ENCODE assay signal across 8 cellular contexts in genomic region chr12:88142610-88142991, GRCh38. TPM values are rescaled to one million over a fixed set of nuclear protein-coding genes. Genes with fewer than 3 reads are reported as not detected.
DNase-seq lines count a peak whose midpoint lies in the region; ATAC-seq and TF ChIP-seq lines count a peak whose summit lies in the region.

No MANE protein-coding gene starts in this region.

- intact Hi-C loops in HCT116 (cut with micrococcal nuclease) = no loop called here

- no peak for TF ChIP-seq RAD21 in HCT116 (IDR thresholded peaks at IDR 0.05; ENCODE audit: low read depth)

- H2AFZ ChIP-seq in HCT116 (ENCODE audit: low read depth, low read length, poor library complexity, severe bottlenecking) (peak overlapping the region; percentile 80), hepatocyte (peak overlapping the region; percentile 85)

- DNase-seq in D341Med (ENCODE audit: low spot score) (peak; percentile 41), HCT116 (ENCODE audit: low read depth, low spot score) (no peak), NCI-H526 treated with DMSO at 0.1 percent for 48 hours (lab: John Stamatoyannopoulos, UW) (peak; percentile 44), hepatocyte (ENCODE audit: low spot score) (peak; percentile 39), skeletal muscle cell (ENCODE audit: low read depth) (no peak), SW 1271 (lab: John Stamatoyannopoulos, UW) (no peak), kidney glomerular epithelial cell (lab: John Stamatoyannopoulos, UW) (no peak)
- DNase-seq in activated naive CD4-positive, alpha-beta T cell treated with anti-CD3 and anti-CD28 coated beads, Interleukin-2, amount 50 U/mL, for 16 hours = peak; percentile 32

- TSS peak; percentile 70 for BruUV-seq in HCT116 (replicated peaks; lab: Mats Ljungman, UMichigan)

- no peak for TF ChIP-seq CTCF in HCT116 (IDR thresholded peaks at IDR 0.05 in 2 of 3, conservative IDR thresholded peaks at IDR 0.05 in 1 of 3; ENCODE audit: borderline replicate concordance in 1 of 3, insufficient read depth in 1 of 3, low read depth in 2 of 3, low read length in 2 of 3)
- no peak for TF ChIP-seq CTCF in hepatocyte (IDR thresholded peaks at IDR 0.05; ENCODE audit: poor library complexity)

- ATAC-seq in HCT116 = peak; percentile 13

- H4K20me1 ChIP-seq in HCT116 (ENCODE audit: insufficient read depth) (no peaks in the 10 kb centered on the region), hepatocyte (ENCODE audit: insufficient read depth, poor library complexity, severe bottlenecking) (no peaks in the 10 kb centered on the region)

- RAD21 ChIA-PET in HCT116 (lab: Charles Lee; ENCODE audit: low non-redundant PET in 1 of 2, low total read pairs in 2 of 2, uncharacterized antibody in 2 of 2, unreplicated experiment in 2 of 2) = no interaction called here

- POLR2A ChIA-PET in HCT116 (lab: Charles Lee) = interaction anchor here (1.0 kb wide), 1 partner anchor 437 kb away, joined by 3 read pairs; the partner anchor contains the start of gene KITLG

- H3K36me3 ChIP-seq in HCT116 (ENCODE audit: control insufficient read depth in 1 of 2, insufficient read depth in 2 of 2, low read length in 2 of 2) = no peaks in the 10 kb centered on the region; a peak in 1 of 4 replicates
- no peaks in the 10 kb centered on the region for H3K36me3 ChIP-seq in hepatocyte (replicated peaks; ENCODE audit: insufficient read depth, low read depth)

- H3K9me3 ChIP-seq in HCT116 (ENCODE audit: control insufficient read depth in 1 of 2, insufficient read depth in 1 of 2, low read depth in 1 of 2, low read length in 2 of 2) = no peaks in the 10 kb centered on the region
- H3K9me3 ChIP-seq in hepatocyte (ENCODE audit: low read depth) = no peaks in the 10 kb centered on the region

- H3K79me2 ChIP-seq in HCT116 (ENCODE audit: insufficient read depth, low read length) = peaks cover 45% of the 10 kb centered on the region
- H3K79me2 ChIP-seq in hepatocyte = peaks cover 49% of the 10 kb centered on the region

- H3K27me3 ChIP-seq in HCT116 (ENCODE audit: insufficient read depth, low read length) = no peaks in the 10 kb centered on the region
- no peaks in the 10 kb centered on the region for H3K27me3 ChIP-seq in hepatocyte

- CTCF ChIA-PET in HCT116 (lab: Charles Lee) = interaction anchor here (1.3 to 1.6 kb wide), 2 partner anchors 31 to 157 kb away, joined by 3 read pairs; no protein-coding TSS in a partner anchor

- H3K4me3 ChIP-seq in HCT116 (replicated peaks in 1 of 2; ENCODE audit: low read depth in 1 of 2, low read length in 2 of 2) (peak overlapping the region; percentile 75 to 91), hepatocyte (peak overlapping the region; percentile 47), skeletal muscle cell (ENCODE audit: low read depth, low read length) (peak overlapping the region; percentile 94)

- H3K27ac ChIP-seq in HCT116 (ENCODE audit: low read depth, low read length) (peak overlapping the region; percentile 51), hepatocyte (peak overlapping the region; percentile 54)

- H3K9me2 ChIP-seq in HCT116 (ENCODE audit: insufficient read depth) = no peaks in the 10 kb centered on the region
- H3K9me2 ChIP-seq in hepatocyte (replicated peaks; ENCODE audit: insufficient read depth) = no peaks in the 10 kb centered on the region

- WGBS in hepatocyte (ENCODE audit: low lambda C conversion rate, missing lambda C conversion rate) = 2% methylated on average over 18 of the region's 18 CpGs

- peak overlapping the region; percentile 75 for H3K9ac ChIP-seq in HCT116 (ENCODE audit: low read length)

- H3K4me2 ChIP-seq in HCT116 (ENCODE audit: low read length) (peak overlapping the region; percentile 89), hepatocyte (peak overlapping the region; percentile 82)

- TF ChIP-seq POLR2A in HCT116 (IDR thresholded peaks at IDR 0.05; ENCODE audit: borderline replicate concordance, extremely low read depth, insufficient read depth, insufficient read length) = no peak

- H3K4me1 ChIP-seq in HCT116 (ENCODE audit: control insufficient read depth in 1 of 2, insufficient read depth in 2 of 2, low read length in 2 of 2) (peaks cover 3 to 9% of the 10 kb centered on the region in 2 experiments; a peak in 3 of 4 replicates), hepatocyte (ENCODE audit: insufficient read depth) (peaks cover 6% of the 10 kb centered on the region)

TF ChIP-seq in HCT116, 20 proteins besides CTCF, POLR2A, EP300 and RAD21:
- TF ChIP-seq EZH2 (IDR thresholded peaks at IDR 0.05) = no peak
- TF ChIP-seq POLR2AphosphoS5 (IDR thresholded peaks at IDR 0.05; ENCODE audit: low read depth, low read length) = no peak
- TF ChIP-seq ZFX (IDR thresholded peaks at IDR 0.05) = no peak
- no peak for TF ChIP-seq CBX3 (IDR thresholded peaks at IDR 0.05; ENCODE audit: low read depth)
- no peak for TF ChIP-seq REST (IDR thresholded peaks at IDR 0.05; ENCODE audit: low read depth)
- no peak for TF ChIP-seq SP1 (IDR thresholded peaks at IDR 0.05; ENCODE audit: low read depth)
- no peak for TF ChIP-seq MAX (IDR thresholded peaks at IDR 0.05)
- TF ChIP-seq CEBPB (IDR thresholded peaks at IDR 0.05; ENCODE audit: low read depth) = no peak

RNA-seq across cellular contexts. Expression of gene TMTC3, which starts 0.5 kb away (rescaled TPM):
- total RNA-seq in HCT116 (2021; ENCODE audit: unreplicated experiment) = 22.5 TPM
- 2.5 and 3.8 TPM in 2 replicates for polyA plus RNA-seq in HCT116 (2012)
- total RNA-seq in hepatocyte = 33.7 and 35.5 TPM in 2 replicates
- polyA plus RNA-seq in hepatocyte = 7.0 and 8.1 TPM in 2 replicates

RNA-seq across cellular contexts. Expression of gene CEP290, which starts 0.7 kb away (rescaled TPM):
- total RNA-seq in HCT116 (2021; ENCODE audit: unreplicated experiment) (13.6 TPM), hepatocyte (14.4 and 17.0 TPM in 2 replicates)
- polyA plus RNA-seq in HCT116 (2012) = 2.0 and 2.3 TPM in 2 replicates
- polyA plus RNA-seq in hepatocyte = 12.1 and 12.2 TPM in 2 replicates

Comparison
In these comparisons a context has a peak if more than half of its experiments do, and no peak if none do; other contexts are left out.
1. DNase-seq: peak in D341Med (single experiment), NCI-H526 treated with DMSO at 0.1 percent for 48 hours (single experiment), activated naive CD4-positive, alpha-beta T cell treated with anti-CD3 and anti-CD28 coated beads, Interleukin-2, amount 50 U/mL, for 16 hours (single experiment) and hepatocyte (single experiment); none in HCT116 (single experiment), skeletal muscle cell (single experiment), SW 1271 (0 of 2) and kidney glomerular epithelial cell (single experiment).
2. Peak in every context shown above with its lines, with median percentiles within 50 percentile points of each other: H3K4me3 ChIP-seq.